Comparison of ENCODE assay signal across 27 cellular contexts in the genomic region with DNA sequence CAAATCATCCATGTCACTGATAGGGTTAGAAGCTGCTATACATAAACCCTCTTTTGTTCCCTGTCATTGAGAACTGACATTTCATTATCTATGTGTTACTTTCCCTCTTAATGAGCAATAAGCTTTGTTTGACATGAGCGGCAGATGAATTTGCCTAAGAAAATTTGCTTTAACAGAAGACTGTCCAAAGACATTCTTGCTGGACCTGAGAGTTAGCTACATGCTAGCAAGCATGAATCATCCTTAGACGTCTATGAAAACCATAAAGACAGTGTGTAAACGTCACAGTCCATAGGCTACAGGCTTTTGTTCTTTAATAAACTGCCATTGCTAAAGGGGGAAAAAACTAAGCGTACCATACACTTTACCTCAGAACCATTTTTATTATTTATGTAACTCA.
DNase-seq lines count a peak whose midpoint lies in the region; ATAC-seq and TF ChIP-seq lines count a peak whose summit lies in the region.
"Had no signal": no experiment of that assay in that cellular context is flagged by ENCODE, and none has a peak within 500 bp of the region (broad histone marks: within the 10 kb centered on the region; RNA-seq: fewer than 3 reads in every experiment).

No MANE protein-coding gene starts in this region.

- no peak overlapping the region for H3K4me3 ChIP-seq in choroid plexus epithelial cell (ENCODE audit: low read depth, low read length)
- H3K4me3 ChIP-seq: ascending aorta, esophagus squamous epithelium, GM12878, right lobe of liver, upper lobe of right lung had no signal

- peaks cover 0 to 8% of the 10 kb centered on the region in 2 donors for H3K9me3 Mint-ChIP-seq in stimulated activated naive B cell treated with anti-CD40 and anti-IgM and Interleukin-4, amounts not matched to agents 10 μg/mL and 1 μg/mL and 100 μg/mL, for 72 hours
- H3K9me3 Mint-ChIP-seq in activated CD8-positive, alpha-beta T cell treated with anti-CD3 and anti-CD28 coated beads, Interleukin-2, amount 10 ng/mL, durations not matched to agents 7 days and 5 days (ENCODE audit: insufficient read depth): no peaks in the 10 kb centered on the region
- H3K9me3 Mint-ChIP-seq: activated naive CD4-positive, alpha-beta T cell treated with anti-CD3 and anti-CD28 coated beads, Interleukin-2, amount 50 U/mL, for 24 hours; T-helper 1 cell treated with Interleukin-12 subunit alpha and Interleukin-12 subunit beta and Interleukin-4 antibody, amounts not matched to agents 30 μg/mL and 1 μg/mL, for 36 hours had no signal

- no peak overlapping the region for H3K4me3 Mint-ChIP-seq in stimulated activated naive B cell treated with anti-CD40 and anti-IgM and Interleukin-4, amounts not matched to agents 10 μg/mL and 1 μg/mL and 100 μg/mL, for 72 hours
- no peak overlapping the region for H3K4me3 Mint-ChIP-seq in activated CD8-positive, alpha-beta T cell treated with anti-CD3 and anti-CD28 coated beads, Interleukin-2, amount 10 ng/mL, durations not matched to agents 7 days and 5 days
- H3K4me3 Mint-ChIP-seq: activated CD4-positive, alpha-beta T cell treated with anti-CD3 and anti-CD28 coated beads, Interleukin-2, amount 10 ng/mL, durations not matched to agents 24 days and 14 days; activated naive CD4-positive, alpha-beta T cell treated with anti-CD3 and anti-CD28 coated beads, Interleukin-2, amount 50 U/mL, for 24 hours; CD14-positive monocyte; naive thymus-derived CD8-positive, alpha-beta T cell; T-helper 1 cell treated with Interleukin-12 subunit alpha and Interleukin-12 subunit beta and Interleukin-4 antibody, amounts not matched to agents 30 μg/mL and 1 μg/mL, for 36 hours had no signal

- H3K27ac Mint-ChIP-seq in stimulated activated naive B cell treated with anti-CD40 and anti-IgM and Interleukin-4, amounts not matched to agents 10 μg/mL and 1 μg/mL and 100 μg/mL, for 72 hours: no peak overlapping the region
- no peak overlapping the region for H3K27ac Mint-ChIP-seq in activated CD8-positive, alpha-beta T cell treated with anti-CD3 and anti-CD28 coated beads, Interleukin-2, amount 10 ng/mL, durations not matched to agents 7 days and 5 days
- H3K27ac Mint-ChIP-seq: activated CD4-positive, alpha-beta T cell treated with anti-CD3 and anti-CD28 coated beads, Interleukin-2, amount 10 ng/mL, durations not matched to agents 24 days and 14 days; activated naive CD4-positive, alpha-beta T cell treated with anti-CD3 and anti-CD28 coated beads, Interleukin-2, amount 50 U/mL, for 24 hours; CD14-positive monocyte; naive thymus-derived CD8-positive, alpha-beta T cell; T-helper 1 cell treated with Interleukin-12 subunit alpha and Interleukin-12 subunit beta and Interleukin-4 antibody, amounts not matched to agents 30 μg/mL and 1 μg/mL, for 36 hours had no signal

- CTCF ChIA-PET in activated CD8-positive, alpha-beta T cell treated with anti-CD3 and anti-CD28 coated beads, Interleukin-2, amount 10 ng/mL, durations not matched to agents 7 days and 5 days (lab: Charles Lee): no interaction called here

- TF ChIP-seq CTCF in choroid plexus epithelial cell (conservative IDR thresholded peaks at IDR 0.05; ENCODE audit: low read depth, low read length): no peak

- ATAC-seq in stimulated activated naive B cell treated with anti-CD40 and anti-IgM and Interleukin-4, amounts not matched to agents 10 μg/mL and 1 μg/mL and 100 μg/mL, for 72 hours (replicated peaks): no peak
- ATAC-seq in activated CD8-positive, alpha-beta T cell treated with anti-CD3 and anti-CD28 coated beads, Interleukin-2, amount 10 ng/mL, durations not matched to agents 7 days and 5 days: no peak
- ATAC-seq: GM12878; left colon; naive thymus-derived CD8-positive, alpha-beta T cell; right lobe of liver had no signal

- POLR2A ChIA-PET in activated CD8-positive, alpha-beta T cell treated with anti-CD3 and anti-CD28 coated beads, Interleukin-2, amount 10 ng/mL, durations not matched to agents 7 days and 5 days (lab: Charles Lee): no interaction called here

- H3K27me3 Mint-ChIP-seq in stimulated activated naive B cell treated with anti-CD40 and anti-IgM and Interleukin-4, amounts not matched to agents 10 μg/mL and 1 μg/mL and 100 μg/mL, for 72 hours: no peaks in the 10 kb centered on the region
- peaks cover 6% of the 10 kb centered on the region for H3K27me3 Mint-ChIP-seq in activated CD8-positive, alpha-beta T cell treated with anti-CD3 and anti-CD28 coated beads, Interleukin-2, amount 10 ng/mL, durations not matched to agents 7 days and 5 days (ENCODE audit: low read depth)

- no peaks in the 10 kb centered on the region for H3K4me1 Mint-ChIP-seq in stimulated activated naive B cell treated with anti-CD40 and anti-IgM and Interleukin-4, amounts not matched to agents 10 μg/mL and 1 μg/mL and 100 μg/mL, for 72 hours
- no peaks in the 10 kb centered on the region for H3K4me1 Mint-ChIP-seq in activated CD8-positive, alpha-beta T cell treated with anti-CD3 and anti-CD28 coated beads, Interleukin-2, amount 10 ng/mL, durations not matched to agents 7 days and 5 days (ENCODE audit: low read depth)
- H3K4me1 Mint-ChIP-seq: activated CD4-positive, alpha-beta T cell treated with anti-CD3 and anti-CD28 coated beads, Interleukin-2, amount 10 ng/mL, durations not matched to agents 24 days and 14 days; activated naive CD4-positive, alpha-beta T cell treated with anti-CD3 and anti-CD28 coated beads, Interleukin-2, amount 50 U/mL, for 24 hours; CD14-positive monocyte; naive thymus-derived CD8-positive, alpha-beta T cell had no signal

- no peaks in the 10 kb centered on the region for H3K36me3 Mint-ChIP-seq in stimulated activated naive B cell treated with anti-CD40 and anti-IgM and Interleukin-4, amounts not matched to agents 10 μg/mL and 1 μg/mL and 100 μg/mL, for 72 hours
- H3K36me3 Mint-ChIP-seq in activated CD8-positive, alpha-beta T cell treated with anti-CD3 and anti-CD28 coated beads, Interleukin-2, amount 10 ng/mL, durations not matched to agents 7 days and 5 days (ENCODE audit: low read depth): no peaks in the 10 kb centered on the region
- H3K36me3 Mint-ChIP-seq: activated naive CD4-positive, alpha-beta T cell treated with anti-CD3 and anti-CD28 coated beads, Interleukin-2, amount 50 U/mL, for 24 hours; CD14-positive monocyte had no signal

- DNase-seq in ELR (ENCODE audit: low read depth) (peak; percentile 66), RPMI7951 (ENCODE audit: low read depth) (peak; percentile 33), choroid plexus epithelial cell (ENCODE audit: low read depth) (peak; percentile 74), non-pigmented ciliary epithelial cell (ENCODE audit: low read depth) (peak; percentile 55), LoVo (ENCODE audit: low spot score) (no peak)
- no peak for DNase-seq in stimulated activated naive B cell treated with anti-CD40 and anti-IgM and Interleukin-4, amounts not matched to agents 10 μg/mL and 1 μg/mL and 100 μg/mL, for 72 hours
- DNase-seq in activated CD8-positive, alpha-beta memory T cell treated with anti-CD3 and anti-CD28 coated beads, Interleukin-2, amount 50 U/mL, for 4 hours: no peak
- DNase-seq in activated CD8-positive, alpha-beta T cell treated with anti-CD3 and anti-CD28 coated beads, Interleukin-2, amount 10 ng/mL, durations not matched to agents 7 days and 5 days: no peak
- DNase-seq: ACHN; activated CD4-positive, alpha-beta T cell treated with anti-CD3 and anti-CD28 coated beads, Interleukin-2, amount 10 ng/mL, durations not matched to agents 24 days and 14 days; DMS 273 treated with DMSO at 0.1 percent for 48 hours; effector memory CD4-positive, alpha-beta T cell; esophagus squamous epithelium; left colon; mesendoderm; MV-4-11; naive thymus-derived CD8-positive, alpha-beta T cell; NCI-H82; right lobe of liver; SIG-M5; stimulated activated CD4-positive, alpha-beta T cell treated with anti-CD3 and anti-CD28 coated beads, Interleukin-15, amount 100 ng/mL, for 24 hours; upper lobe of right lung had no signal

Comparison
In these comparisons a context has a peak if more than half of its experiments do, and no peak if none do; other contexts are left out.
1. DNase-seq: peak in ELR (single experiment), RPMI7951 (single experiment), choroid plexus epithelial cell (single experiment) and non-pigmented ciliary epithelial cell (single experiment); none in stimulated activated naive B cell treated with anti-CD40 and anti-IgM and Interleukin-4, amounts not matched to agents 10 μg/mL and 1 μg/mL and 100 μg/mL, for 72 hours (single experiment), LoVo (single experiment), activated CD8-positive, alpha-beta memory T cell treated with anti-CD3 and anti-CD28 coated beads, Interleukin-2, amount 50 U/mL, for 4 hours (single experiment) and activated CD8-positive, alpha-beta T cell treated with anti-CD3 and anti-CD28 coated beads, Interleukin-2, amount 10 ng/mL, durations not matched to agents 7 days and 5 days (single experiment).